9 cellular contexts compared by ENCODE assay signal in genomic region chr1:150575518-150576366, GRCh38. TPM values are rescaled to one million over a fixed set of nuclear protein-coding genes. Genes with fewer than 3 reads are reported as not detected.
A peak's percentile ranks its signal among the peaks of the same experiment; 100 is the strongest.
DNase-seq lines count a peak whose midpoint lies in the region; ATAC-seq, FAIRE-seq and TF ChIP-seq lines count a peak whose summit lies in the region.
"Had no signal": no experiment of that assay in that cellular context is flagged by ENCODE, and none has a peak within 500 bp of the region (broad histone marks: within the 10 kb centered on the region; RNA-seq: fewer than 3 reads in every experiment).

No MANE protein-coding gene starts in this region.

- H3K4me2 ChIP-seq in PC-9, result peak overlapping the region; percentile 95

- H3K4me3 ChIP-seq in PC-9 (peak overlapping the region; percentile 73), esophagus squamous epithelium (peak overlapping the region; percentile 92 to 99 (median 96)), sigmoid colon (peak overlapping the region; percentile 77 to 98 (median 94))

- intact Hi-C loops in PC-9 (cut with micrococcal nuclease; ENCODE audit: unreplicated experiment), result loop anchor here (5.0 kb wide), 1 partner anchor 237 kb away; no protein-coding TSS in a partner anchor
- intact Hi-C loops in esophagus squamous epithelium (cut with DNase I), result no loop called here
- intact Hi-C loops in sigmoid colon (cut with DNase I), result loop anchor here (5.0 kb wide), 1 partner anchor 37 kb away; no protein-coding TSS in a partner anchor

- TF ChIP-seq EP300 in sigmoid colon (IDR thresholded peaks at IDR 0.05), result no peak

- peaks cover 84% of the 10 kb centered on the region for H3F3A ChIP-seq in PC-9 (ENCODE audit: insufficient read depth, low read depth)

- no peaks in the 10 kb centered on the region for H3K9me2 ChIP-seq in PC-9 (ENCODE audit: insufficient read depth)

- CTCF ChIA-PET in PC-9 (lab: Charles Lee), result interaction anchor here (1.0 kb wide), 1 partner anchor 15 kb away, joined by 3 read pairs; no protein-coding TSS in a partner anchor

- TF ChIP-seq CTCF in PC-9 (conservative IDR thresholded peaks at IDR 0.05) (no peak), esophagus squamous epithelium (IDR thresholded peaks at IDR 0.05) (no peak), sigmoid colon (IDR thresholded peaks at IDR 0.05) (no peak)

- TF ChIP-seq POLR2A in GM12891 (IDR thresholded peaks at IDR 0.05; ENCODE audit: low read depth, low read length) (0 out of 2 replicates have a peak, but pooled peaks have one; percentile 47), esophagus squamous epithelium (IDR thresholded peaks at IDR 0.05) (no peak), sigmoid colon (IDR thresholded peaks at IDR 0.05) (no peak)

- ATAC-seq in GM18909 (IDR thresholded peaks at IDR 0.05; ENCODE audit: poor library complexity, unreplicated experiment) (no peak), HG03565 (IDR thresholded peaks at IDR 0.05; ENCODE audit: unreplicated experiment) (no peak)

- no TSS peak for BruUV-seq in PC-9 (replicated peaks; lab: Mats Ljungman, UMichigan)

- H3K4me1 ChIP-seq in PC-9 (replicated peaks; ENCODE audit: insufficient read depth) (peaks cover 60% of the 10 kb centered on the region), esophagus squamous epithelium (peaks cover 38 to 71% (median 51%) of the 10 kb centered on the region in 3 donors), sigmoid colon (peaks cover 4 to 77% (median 66%) of the 10 kb centered on the region in 4 donors)

- POLR2A ChIA-PET in PC-9 (lab: Charles Lee; ENCODE audit: unreplicated experiment), result interaction anchor here (0.7 kb wide), 2 partner anchors 14 to 70 kb away, joined by 4 to 6 read pairs; no protein-coding TSS in a partner anchor

- H3K9me3 ChIP-seq in PC-9 (ENCODE audit: insufficient read depth, low read depth), result no peaks in the 10 kb centered on the region
- no peaks in the 10 kb centered on the region for H3K9me3 ChIP-seq in esophagus squamous epithelium
- no peaks in the 10 kb centered on the region for H3K9me3 ChIP-seq in sigmoid colon

- H3K79me2 ChIP-seq in PC-9 (ENCODE audit: low read depth), result peaks cover 93% of the 10 kb centered on the region

- H3K27me3 ChIP-seq in PC-9 (ENCODE audit: insufficient read depth, low read depth) (no peaks in the 10 kb centered on the region), esophagus squamous epithelium (no peaks in the 10 kb centered on the region), sigmoid colon (no peaks in the 10 kb centered on the region)

- H3K36me3 ChIP-seq in PC-9 (ENCODE audit: low read depth) (peaks cover 66% of the 10 kb centered on the region), esophagus squamous epithelium (peaks cover 9 to 72% (median 40%) of the 10 kb centered on the region in 3 donors), sigmoid colon (peaks cover 31 to 73% (median 39%) of the 10 kb centered on the region in 4 donors)

- H2AFZ ChIP-seq in PC-9, result no peak overlapping the region

- DNase-seq in GM12891 (ENCODE audit: insufficient read length, low spot score), result no peak
- DNase-seq in PC-9, result no peak
- DNase-seq in esophagus squamous epithelium (lab: John Stamatoyannopoulos, UW), result no peak
- DNase-seq in sigmoid colon, result no peak
- DNase-seq in effector CD8-positive, alpha-beta T cell (lab: John Stamatoyannopoulos, UW), result no peak
- no peak for DNase-seq in NK-92 treated with Interleukin-12 subunit alpha and Interleukin-12 subunit beta, amount 100 ng/mL, for 24 hours (lab: John Stamatoyannopoulos, UW)

- H4K20me1 ChIP-seq in PC-9 (ENCODE audit: insufficient read depth), result peaks cover 68% of the 10 kb centered on the region

- H3K27ac ChIP-seq in PC-9 (peak overlapping the region; percentile 93), esophagus squamous epithelium (peak overlapping the region; percentile 98 to 100 (median 99)), sigmoid colon (peak overlapping the region; percentile 95 to 99 (median 97))

- FAIRE-seq in GM12891 (lab: Jason Lieb, UNC), result no peak
- FAIRE-seq: TTC549 had no signal

- 0 to 5% methylated on average over 1 of the region's 1 CpG for WGBS in esophagus squamous epithelium, 2 donors
- 7 to 11% methylated on average over 1 of the region's 1 CpG for WGBS in sigmoid colon, 2 donors

TF ChIP-seq in GM12891, 5 proteins besides CTCF, POLR2A, EP300 and RAD21:
- TF ChIP-seq TAF1 (IDR thresholded peaks at IDR 0.05; ENCODE audit: low read depth, low read length) (no peak), POLR2AphosphoS5 (IDR thresholded peaks at IDR 0.05; ENCODE audit: low read depth, low read length) (no peak), POU2F2 (IDR thresholded peaks at IDR 0.05; ENCODE audit: low read depth, low read length) (no peak), PAX5 (IDR thresholded peaks at IDR 0.05; ENCODE audit: insufficient read depth, low read length, severe bottlenecking) (no peak), SPI1 (IDR thresholded peaks at IDR 0.05; ENCODE audit: low read depth, low read length) (no peak)

RNA-seq across cellular contexts. Expression of gene MCL1, which starts 3.7 kb away (rescaled TPM):
- polyA plus RNA-seq in GM12891 (2012; ENCODE audit: low read depth, missing spikeins), result 123 TPM
- total RNA-seq in PC-9 (2021) (145 and 178 TPM in 2 replicates), esophagus squamous epithelium (100 to 1,000 TPM; 167 to 256 (median 216) TPM), sigmoid colon (100 to 1,000 TPM; 159 to 352 (median 212) TPM)
- 100 to 1,000 TPM; 119 to 194 (median 153) TPM for polyA plus RNA-seq in sigmoid colon

RNA-seq across cellular contexts. Expression of gene ADAMTSL4, which starts 26.5 kb away (rescaled TPM):
- polyA plus RNA-seq in GM12891 (2012; ENCODE audit: low read depth, missing spikeins), result 0.06 TPM
- total RNA-seq in PC-9 (2021), result 67.9 and 76.7 TPM in 2 replicates
- total RNA-seq in esophagus squamous epithelium, result 10 to 100 TPM; 30.6 to 76.8 (median 43.3) TPM
- total RNA-seq in sigmoid colon, result 10 to 100 TPM; 14.6 to 36.0 (median 24.3) TPM
- polyA plus RNA-seq in sigmoid colon, result 10 to 100 TPM in 1 of 3 donors, 1 to 10 TPM in 2; 2.1 to 14.0 (median 4.8) TPM

RNA-seq across cellular contexts. Expression of gene ENSA, which starts 53.7 kb away (rescaled TPM):
- polyA plus RNA-seq in GM12891 (2012; ENCODE audit: low read depth, missing spikeins), result 196 TPM
- total RNA-seq in PC-9 (2021), result 229 and 263 TPM in 2 replicates
- 100 to 1,000 TPM; 179 to 377 (median 344) TPM for total RNA-seq in esophagus squamous epithelium
- 100 to 1,000 TPM; 114 to 150 (median 129) TPM for total RNA-seq in sigmoid colon
- polyA plus RNA-seq in sigmoid colon, result 100 to 1,000 TPM; 181 to 242 (median 217) TPM
